Comparison of ENCODE assay signal across 22 cellular contexts in genomic region chr22:28703436-28703835, GRCh38.
"Had no signal": no experiment of that assay in that cellular context is flagged by ENCODE, and none has a peak within 500 bp of the region (broad histone marks: within the 10 kb centered on the region; RNA-seq: fewer than 3 reads in every experiment).

No MANE protein-coding gene starts in this region.

- H3K9me3 Mint-ChIP-seq: activated CD4-positive, alpha-beta memory T cell treated with anti-CD3 and anti-CD28 coated beads, Interleukin-2, amount 10 ng/mL, durations not matched to agents 7 days and 5 days; activated CD4-positive, alpha-beta T cell treated with anti-CD3 and anti-CD28 coated beads, Interleukin-2, amount 10 ng/mL, durations not matched to agents 24 days and 14 days; activated naive CD4-positive, alpha-beta T cell treated with anti-CD3 and anti-CD28 coated beads, Interleukin-2, amount 10 ng/mL, durations not matched to agents 7 days and 5 days; immature natural killer cell; natural killer cell; type B pancreatic cell had no signal

- DNase-seq: activated CD4-positive, alpha-beta memory T cell treated with anti-CD3 and anti-CD28 coated beads, Interleukin-2, amount 10 ng/mL, durations not matched to agents 7 days and 5 days; activated CD4-positive, alpha-beta T cell treated with anti-CD3 and anti-CD28 coated beads, Interleukin-2, amount 10 ng/mL, durations not matched to agents 24 days and 14 days; activated effector memory CD4-positive, alpha-beta T cell treated with anti-CD3 and anti-CD28 coated beads, Interleukin-2, amount 50 U/mL, for 16 hours; activated naive CD4-positive, alpha-beta T cell treated with anti-CD3 and anti-CD28 coated beads, Interleukin-2, amount 10 ng/mL, durations not matched to agents 7 days and 5 days; anterior cingulate cortex; body of pancreas; effector CD4-positive, alpha-beta T cell; erythroblast; foreskin melanocyte; immature natural killer cell; kidney glomerular epithelial cell; left lung; natural killer cell; sigmoid colon; spleen; stimulated activated CD4-positive, alpha-beta T cell treated with anti-CD3 and anti-CD28 coated beads, Interleukin-4, amount 100 ng/mL, for 1 hour; stimulated activated naive CD4-positive, alpha-beta T cell treated with Interleukin-2 at 50 U/mL for 16 hours had no signal

- ATAC-seq: body of pancreas, left lung, natural killer cell had no signal

- H3K4me3 ChIP-seq: body of pancreas, cardiac muscle cell, left lung, lung, sigmoid colon, spleen, thoracic aorta, vagina had no signal

- H3K27me3 Mint-ChIP-seq: activated CD4-positive, alpha-beta memory T cell treated with anti-CD3 and anti-CD28 coated beads, Interleukin-2, amount 10 ng/mL, durations not matched to agents 7 days and 5 days; activated CD4-positive, alpha-beta T cell treated with anti-CD3 and anti-CD28 coated beads, Interleukin-2, amount 10 ng/mL, durations not matched to agents 24 days and 14 days; activated naive CD4-positive, alpha-beta T cell treated with anti-CD3 and anti-CD28 coated beads, Interleukin-2, amount 10 ng/mL, durations not matched to agents 7 days and 5 days; type B pancreatic cell had no signal

- H3K4me1 ChIP-seq: body of pancreas, left lung, sigmoid colon, vagina had no signal

- H3K4me1 Mint-ChIP-seq: activated CD4-positive, alpha-beta memory T cell treated with anti-CD3 and anti-CD28 coated beads, Interleukin-2, amount 10 ng/mL, durations not matched to agents 7 days and 5 days; activated CD4-positive, alpha-beta T cell treated with anti-CD3 and anti-CD28 coated beads, Interleukin-2, amount 10 ng/mL, durations not matched to agents 24 days and 14 days; activated naive CD4-positive, alpha-beta T cell treated with anti-CD3 and anti-CD28 coated beads, Interleukin-2, amount 10 ng/mL, durations not matched to agents 7 days and 5 days; immature natural killer cell; natural killer cell had no signal

- H3K36me3 Mint-ChIP-seq: natural killer cell had no signal

- H3K36me3 ChIP-seq: cardiac muscle cell, sigmoid colon, thoracic aorta, vagina had no signal

- H3K27ac ChIP-seq: body of pancreas, cardiac muscle cell, left lung, sigmoid colon, spleen, thoracic aorta, vagina had no signal

- H3K27ac Mint-ChIP-seq: activated CD4-positive, alpha-beta memory T cell treated with anti-CD3 and anti-CD28 coated beads, Interleukin-2, amount 10 ng/mL, durations not matched to agents 7 days and 5 days; activated CD4-positive, alpha-beta T cell treated with anti-CD3 and anti-CD28 coated beads, Interleukin-2, amount 10 ng/mL, durations not matched to agents 24 days and 14 days; activated naive CD4-positive, alpha-beta T cell treated with anti-CD3 and anti-CD28 coated beads, Interleukin-2, amount 10 ng/mL, durations not matched to agents 7 days and 5 days; immature natural killer cell; natural killer cell; type B pancreatic cell had no signal

- H3K27me3 ChIP-seq: body of pancreas, cardiac muscle cell, left lung, sigmoid colon, spleen, vagina had no signal

- H3K4me3 Mint-ChIP-seq: activated CD4-positive, alpha-beta memory T cell treated with anti-CD3 and anti-CD28 coated beads, Interleukin-2, amount 10 ng/mL, durations not matched to agents 7 days and 5 days; activated CD4-positive, alpha-beta T cell treated with anti-CD3 and anti-CD28 coated beads, Interleukin-2, amount 10 ng/mL, durations not matched to agents 24 days and 14 days; activated naive CD4-positive, alpha-beta T cell treated with anti-CD3 and anti-CD28 coated beads, Interleukin-2, amount 10 ng/mL, durations not matched to agents 7 days and 5 days; immature natural killer cell; natural killer cell; type B pancreatic cell had no signal

- H3K9me3 ChIP-seq: body of pancreas, left lung, sigmoid colon, spleen, thoracic aorta, vagina had no signal
